1 cellular context compared by ENCODE assay signal in genomic region chr5:92887254-92887653, GRCh38.
TF ChIP-seq lines count a peak whose summit lies in the region.

No MANE protein-coding gene starts in this region.

TF ChIP-seq in HepG2, 621 proteins besides CTCF, POLR2A, EP300 and RAD21 (continued from another document and continues in another):
- TF ChIP-seq ZNF576 (CRISPR knock-in tag; IDR thresholded peaks at IDR 0.05) (no peak), SMAD1 (CRISPR knock-in tag; IDR thresholded peaks at IDR 0.05; ENCODE audit: borderline replicate concordance, low read depth) (no peak), BRF2 (CRISPR knock-in tag; IDR thresholded peaks at IDR 0.05) (no peak), ZBTB46 (CRISPR knock-in tag; IDR thresholded peaks at IDR 0.05; ENCODE audit: borderline replicate concordance) (no peak), MAFK (conservative IDR thresholded peaks at IDR 0.05 in 1 of 2, IDR thresholded peaks at IDR 0.05 in 1 of 2; ENCODE audit: low read length in 2 of 2) (no peak), ATF4 (CRISPR knock-in tag; IDR thresholded peaks at IDR 0.05) (peak in 1 of 2 experiments; percentile 94; a peak in 2 of 4 replicates), PPARG (CRISPR knock-in tag; conservative IDR thresholded peaks at IDR 0.05) (peak; percentile 98), HNRNPH1 (optimal IDR thresholded peaks at IDR 0.05; ENCODE audit: low read depth, low read length) (no peak), ZNF3 (CRISPR knock-in tag; IDR thresholded peaks at IDR 0.05) (no peak), ZNF704 (CRISPR knock-in tag; IDR thresholded peaks at IDR 0.05; ENCODE audit: borderline replicate concordance) (no peak), HMGXB3 (CRISPR knock-in tag; IDR thresholded peaks at IDR 0.05; ENCODE audit: borderline replicate concordance) (peak; percentile 65; the same call in 1 of the 2 replicates), ZFYVE20 (CRISPR knock-in tag; IDR thresholded peaks at IDR 0.05; ENCODE audit: borderline replicate concordance, low read depth) (no peak), POGK (CRISPR knock-in tag; conservative IDR thresholded peaks at IDR 0.05) (peak; percentile 61; the same call in 1 of the 2 replicates), PHF21A (CRISPR knock-in tag; IDR thresholded peaks at IDR 0.05) (0 out of 2 replicates have a peak, but pooled peaks have one; percentile 50), SP4 (CRISPR knock-in tag; IDR thresholded peaks at IDR 0.05) (no peak), CREB3 (CRISPR knock-in tag; IDR thresholded peaks at IDR 0.05) (no peak), ZNF12 (CRISPR knock-in tag; IDR thresholded peaks at IDR 0.05) (peak; percentile 72; the same call in 1 of the 2 replicates), REL (CRISPR knock-in tag; conservative IDR thresholded peaks at IDR 0.05) (no peak), ATM (IDR thresholded peaks at IDR 0.05; ENCODE audit: borderline replicate concordance) (no peak), TBL1XR1 (IDR thresholded peaks at IDR 0.05; ENCODE audit: borderline replicate concordance, low read length, partially characterized antibody) (peak; percentile 82), HMG20A (CRISPR knock-in tag; IDR thresholded peaks at IDR 0.05; ENCODE audit: borderline replicate concordance) (peak; percentile 93), CEBPG (CRISPR knock-in tag; IDR thresholded peaks at IDR 0.05) (peak; percentile 91), PRDM10 (CRISPR knock-in tag; IDR thresholded peaks at IDR 0.05; ENCODE audit: low read depth) (peak; percentile 59; the same call in 1 of the 2 replicates), ZNF7 (CRISPR knock-in tag; IDR thresholded peaks at IDR 0.05) (no peak), FOXJ3 (CRISPR knock-in tag; IDR thresholded peaks at IDR 0.05; ENCODE audit: borderline replicate concordance) (peak; percentile 98), SATB2 (CRISPR knock-in tag; IDR thresholded peaks at IDR 0.05) (no peak; the same call in 1 of the 2 replicates), PHF8 (CRISPR knock-in tag; IDR thresholded peaks at IDR 0.05) (no peak), ZNF580 (CRISPR knock-in tag; IDR thresholded peaks at IDR 0.05; ENCODE audit: borderline replicate concordance, low read depth) (peak; percentile 88), ETS1 (CRISPR knock-in tag; IDR thresholded peaks at IDR 0.05) (no peak), ZFP36 (IDR thresholded peaks at IDR 0.05; ENCODE audit: borderline replicate concordance, low read depth, low read length, partially characterized antibody) (no peak), IKZF4 (CRISPR knock-in tag; IDR thresholded peaks at IDR 0.05; ENCODE audit: borderline replicate concordance, low read depth, not compliant biosample characterization) (no peak), SRF (IDR thresholded peaks at IDR 0.05; ENCODE audit: low read depth, low read length) (0 out of 2 replicates have a peak, but pooled peaks have one; percentile 23), RFXAP (CRISPR knock-in tag; IDR thresholded peaks at IDR 0.05; ENCODE audit: borderline replicate concordance) (no peak), TRAFD1 (CRISPR knock-in tag; IDR thresholded peaks at IDR 0.05; ENCODE audit: borderline replicate concordance) (no peak), MAFF (IDR thresholded peaks at IDR 0.05; ENCODE audit: low read depth, low read length) (no peak), NKX3-1 (CRISPR knock-in tag; IDR thresholded peaks at IDR 0.05) (no peak), RBFOX2 (IDR thresholded peaks at IDR 0.05; ENCODE audit: low read depth, low read length) (no peak), AGO2 (optimal IDR thresholded peaks at IDR 0.05; ENCODE audit: low read depth, low read length) (no peak), CC2D1A (CRISPR knock-in tag; IDR thresholded peaks at IDR 0.05) (no peak), ZNF224 (CRISPR knock-in tag; IDR thresholded peaks at IDR 0.05) (no peak), ZBTB8A (CRISPR knock-in tag; IDR thresholded peaks at IDR 0.05; ENCODE audit: borderline replicate concordance, low read depth) (no peak), ZNF577 (CRISPR knock-in tag; IDR thresholded peaks at IDR 0.05; ENCODE audit: borderline replicate concordance, low read depth) (no peak)
